Comparison of ENCODE assay signal across 10 cellular contexts in genomic region chr12:52395761-52396434, GRCh38. TPM values are rescaled to one million over a fixed set of nuclear protein-coding genes. Genes with fewer than 3 reads are reported as not detected.
DNase-seq lines count a peak whose midpoint lies in the region; ATAC-seq and TF ChIP-seq lines count a peak whose summit lies in the region.
"Had no signal": no experiment of that assay in that cellular context is flagged by ENCODE, and none has a peak within 500 bp of the region (broad histone marks: within the 10 kb centered on the region; RNA-seq: fewer than 3 reads in every experiment).

No MANE protein-coding gene starts in this region.

- TF ChIP-seq CTCF in colonic mucosa (IDR thresholded peaks at IDR 0.05) (peak; percentile 34), retinal pigment epithelial cell (conservative IDR thresholded peaks at IDR 0.05; ENCODE audit: low read depth, low read length) (peak; percentile 41)

- H3K36me3 Mint-ChIP-seq in activated CD4-positive, alpha-beta T cell treated with anti-CD3 and anti-CD28 coated beads, Interleukin-2, amount 10 ng/mL, durations not matched to agents 7 days and 5 days (ENCODE audit: low read depth), result no peaks in the 10 kb centered on the region

- intact Hi-C loops in colonic mucosa (cut with DNase I), result no loop called here

- no peaks in the 10 kb centered on the region for H3K4me1 Mint-ChIP-seq in activated CD4-positive, alpha-beta T cell treated with anti-CD3 and anti-CD28 coated beads, Interleukin-2, amount 10 ng/mL, durations not matched to agents 7 days and 5 days

- DNase-seq in activated CD4-positive, alpha-beta T cell treated with anti-CD3 and anti-CD28 coated beads for 48 hours, result peak; percentile 41
- DNase-seq in activated CD4-positive, alpha-beta T cell treated with anti-CD3 and anti-CD28 coated beads, Interleukin-2, amount 10 ng/mL, durations not matched to agents 7 days and 5 days, result no peak
- DNase-seq in NCI-H1930 (lab: John Stamatoyannopoulos, UW), result peak; percentile 26 to 35
- DNase-seq in colonic mucosa, result peak; percentile 40
- DNase-seq in retinal pigment epithelial cell (ENCODE audit: low read depth), result no peak
- DNase-seq in NCI-H1048 (lab: John Stamatoyannopoulos, UW), result no peak
- DNase-seq: effector CD8-positive, alpha-beta T cell had no signal

- no peaks in the 10 kb centered on the region for H3K4me1 ChIP-seq in colonic mucosa

- H3K9me3 Mint-ChIP-seq in activated CD4-positive, alpha-beta T cell treated with anti-CD3 and anti-CD28 coated beads, Interleukin-2, amount 10 ng/mL, durations not matched to agents 7 days and 5 days, result no peaks in the 10 kb centered on the region

- peaks cover 3% of the 10 kb centered on the region for H3K27me3 Mint-ChIP-seq in activated CD4-positive, alpha-beta T cell treated with anti-CD3 and anti-CD28 coated beads, Interleukin-2, amount 10 ng/mL, durations not matched to agents 7 days and 5 days

- no peak overlapping the region for H3K9ac ChIP-seq in colonic mucosa (ENCODE audit: low read depth in 2 of 2, low read length in 2 of 2)

- H3K27me3 ChIP-seq in colonic mucosa, result no peaks in the 10 kb centered on the region

- H3K9me3 ChIP-seq in colonic mucosa, result no peaks in the 10 kb centered on the region
- H3K9me3 ChIP-seq: thoracic aorta had no signal

- H3K4me3 Mint-ChIP-seq in activated CD4-positive, alpha-beta T cell treated with anti-CD3 and anti-CD28 coated beads, Interleukin-2, amount 10 ng/mL, durations not matched to agents 7 days and 5 days, result no peak overlapping the region

- ATAC-seq in HG03097 (IDR thresholded peaks at IDR 0.05; ENCODE audit: low FRiP score, unreplicated experiment) (no peak), HG03439 (IDR thresholded peaks at IDR 0.05; ENCODE audit: unreplicated experiment) (no peak)

- H3K36me3 ChIP-seq in colonic mucosa, result no peaks in the 10 kb centered on the region
- H3K36me3 ChIP-seq: thoracic aorta had no signal

- no peak overlapping the region for H3K4me3 ChIP-seq in colonic mucosa
- no peak overlapping the region for H3K4me3 ChIP-seq in retinal pigment epithelial cell (ENCODE audit: low read length)
- H3K4me3 ChIP-seq: thoracic aorta had no signal

- H3K27ac ChIP-seq in colonic mucosa, result no peak overlapping the region
- H3K27ac ChIP-seq: thoracic aorta had no signal

- CTCF ChIA-PET in activated CD4-positive, alpha-beta T cell treated with anti-CD3 and anti-CD28 coated beads, Interleukin-2, amount 10 ng/mL, durations not matched to agents 7 days and 5 days (lab: Charles Lee), result interaction anchor here (0.6 kb wide), 1 partner anchor 349 kb away, joined by 5 read pairs; no protein-coding TSS in a partner anchor

- POLR2A ChIA-PET in activated CD4-positive, alpha-beta T cell treated with anti-CD3 and anti-CD28 coated beads, Interleukin-2, amount 10 ng/mL, durations not matched to agents 7 days and 5 days (lab: Charles Lee), result no interaction called here

- no peak overlapping the region for H3K27ac Mint-ChIP-seq in activated CD4-positive, alpha-beta T cell treated with anti-CD3 and anti-CD28 coated beads, Interleukin-2, amount 10 ng/mL, durations not matched to agents 7 days and 5 days

RNA-seq across cellular contexts. Expression of gene KRT82, which starts 10.2 kb away (rescaled TPM):
- not detected for total RNA-seq in activated CD4-positive, alpha-beta T cell treated with anti-CD3 and anti-CD28 coated beads, Interleukin-2, amount 10 ng/mL, durations not matched to agents 7 days and 5 days
- total RNA-seq in colonic mucosa, result not detected
- total RNA-seq: thoracic aorta had no signal

RNA-seq across cellular contexts. Expression of gene KRT84, which starts 10.4 kb away (rescaled TPM):
- total RNA-seq in activated CD4-positive, alpha-beta T cell treated with anti-CD3 and anti-CD28 coated beads, Interleukin-2, amount 10 ng/mL, durations not matched to agents 7 days and 5 days, result not detected
- total RNA-seq in colonic mucosa, result not detected
- total RNA-seq: thoracic aorta had no signal

RNA-seq across cellular contexts. Expression of gene KRT85, which starts 28.6 kb away (rescaled TPM):
- not detected for total RNA-seq in activated CD4-positive, alpha-beta T cell treated with anti-CD3 and anti-CD28 coated beads, Interleukin-2, amount 10 ng/mL, durations not matched to agents 7 days and 5 days
- not detected for total RNA-seq in colonic mucosa
- total RNA-seq: thoracic aorta had no signal

RNA-seq across cellular contexts. Expression of gene KRT75, which starts 38.3 kb away (rescaled TPM):
- not detected for total RNA-seq in activated CD4-positive, alpha-beta T cell treated with anti-CD3 and anti-CD28 coated beads, Interleukin-2, amount 10 ng/mL, durations not matched to agents 7 days and 5 days
- under 1 TPM in 1 of 2 donors, not detected in 1; 0.10 TPM for total RNA-seq in colonic mucosa
- total RNA-seq: thoracic aorta had no signal

RNA-seq across cellular contexts. Expression of gene KRT6B, which starts 56.0 kb away (rescaled TPM):
- not detected for total RNA-seq in activated CD4-positive, alpha-beta T cell treated with anti-CD3 and anti-CD28 coated beads, Interleukin-2, amount 10 ng/mL, durations not matched to agents 7 days and 5 days
- 1 to 10 TPM in 1 of 2 donors, under 1 TPM in 1; 0.13 to 1.4 TPM for total RNA-seq in colonic mucosa

Comparison
In these comparisons a context has a peak if more than half of its experiments do, and no peak if none do; other contexts are left out.
1. DNase-seq: peak in activated CD4-positive, alpha-beta T cell treated with anti-CD3 and anti-CD28 coated beads for 48 hours (single experiment), NCI-H1930 (2 of 2) and colonic mucosa (single experiment); none in activated CD4-positive, alpha-beta T cell treated with anti-CD3 and anti-CD28 coated beads, Interleukin-2, amount 10 ng/mL, durations not matched to agents 7 days and 5 days (single experiment), retinal pigment epithelial cell (single experiment) and NCI-H1048 (single experiment).